In genomic region chr20:62386383-62387218, GRCh38 we compare ENCODE assay signal across 1 cellular context.
TF ChIP-seq lines count a peak whose summit lies in the region.

Gene RPS21 (plus strand): TSS chr20:62387103. CDS start chr20:62387339, 236 bp downstream.

TF ChIP-seq in GM23338, 12 proteins besides CTCF, POLR2A, EP300 and RAD21 (continued from another document):
- TF ChIP-seq ZNF462 (CRISPR knock-in tag; IDR thresholded peaks at IDR 0.05): no peak
- no peak for TF ChIP-seq NANOG (IDR thresholded peaks at IDR 0.05; ENCODE audit: borderline replicate concordance)
- TF ChIP-seq ZNF114 (CRISPR knock-in tag; IDR thresholded peaks at IDR 0.05): no peak
- TF ChIP-seq POLR2AphosphoS5 (IDR thresholded peaks at IDR 0.05; ENCODE audit: low read depth): peak; percentile 95
- no peak for TF ChIP-seq REST (IDR thresholded peaks at IDR 0.05; ENCODE audit: unreplicated experiment)
- TF ChIP-seq ETS1 (IDR thresholded peaks at IDR 0.05): peak; percentile 96
TF ChIP-seq in GM23338: peak in this region for 3.
